8 cellular contexts compared by ENCODE assay signal in the genomic region with DNA sequence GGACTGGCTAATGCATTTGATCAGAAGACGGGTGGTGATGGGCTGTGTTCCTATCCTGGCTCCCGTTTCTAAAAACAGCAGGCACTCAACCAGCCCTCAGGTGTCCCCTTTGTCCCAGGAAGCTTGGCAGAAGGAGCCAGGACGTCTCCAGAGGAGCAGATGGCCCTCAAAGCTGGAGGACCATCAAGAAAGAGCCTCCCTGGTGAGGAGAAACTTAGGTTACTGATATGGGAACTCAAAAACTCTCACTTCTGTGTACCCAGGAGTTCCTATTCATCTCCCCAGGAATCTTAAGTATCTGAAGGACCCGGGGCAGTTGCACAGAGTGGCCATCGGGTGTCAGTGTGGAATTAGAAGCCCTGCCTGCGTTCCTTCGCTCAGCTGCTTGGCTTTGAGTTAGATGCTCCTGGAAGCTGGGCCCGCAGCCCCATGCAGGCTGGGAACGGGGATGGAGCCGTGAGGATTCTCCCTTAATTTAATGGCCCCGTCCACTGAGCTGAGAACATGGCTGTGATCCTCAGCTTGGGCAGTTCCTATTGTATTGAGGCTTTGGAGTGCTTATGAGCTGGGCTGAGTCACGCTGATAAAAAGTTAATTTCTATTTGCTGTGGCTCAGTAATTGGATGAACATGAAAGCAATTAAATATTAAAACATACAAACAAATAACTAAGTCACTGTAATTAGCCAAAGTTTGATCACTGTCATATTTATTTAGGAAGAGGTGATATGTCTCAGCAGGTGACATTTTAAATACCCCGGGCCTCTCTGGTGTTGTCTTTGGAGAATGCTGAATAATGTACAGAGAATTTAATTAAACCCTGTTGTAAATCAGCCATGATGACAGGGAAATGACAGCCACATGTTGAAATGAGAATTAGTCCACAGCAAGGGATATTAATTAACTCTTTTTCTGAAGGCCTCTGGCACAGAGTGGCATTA.
A peak's percentile ranks its signal among the peaks of the same experiment; 100 is the strongest.
DNase-seq lines count a peak whose midpoint lies in the region; ATAC-seq and TF ChIP-seq lines count a peak whose summit lies in the region.

No MANE protein-coding gene starts in this region.

- peaks cover 3% of the 10 kb centered on the region for H3K27me3 Mint-ChIP-seq in activated CD4-positive, alpha-beta T cell treated with anti-CD3 and anti-CD28 coated beads for 36 hours

- H3K27ac Mint-ChIP-seq in activated CD4-positive, alpha-beta T cell treated with anti-CD3 and anti-CD28 coated beads for 36 hours: no peak overlapping the region

- H3K9me3 Mint-ChIP-seq in activated CD4-positive, alpha-beta T cell treated with anti-CD3 and anti-CD28 coated beads for 36 hours (ENCODE audit: low read depth): no peaks in the 10 kb centered on the region

- POLR2A ChIA-PET in activated CD4-positive, alpha-beta T cell treated with anti-CD3 and anti-CD28 coated beads for 36 hours (lab: Charles Lee): interaction anchor here (0.6 to 0.7 kb wide), 2 partner anchors 316 to 366 kb away, joined by 3 to 8 read pairs; no protein-coding TSS in a partner anchor

- H3K36me3 ChIP-seq in H7 (replicated peaks; ENCODE audit: control insufficient read depth, insufficient read depth, low read length): no peaks in the 10 kb centered on the region

- H3K27me3 ChIP-seq in H7 (ENCODE audit: control insufficient read depth, insufficient read depth, low read length): peaks cover 3% of the 10 kb centered on the region; the same call in 1 of the 2 replicates

- TF ChIP-seq CTCF in AG09319 (IDR thresholded peaks at IDR 0.05; ENCODE audit: low read depth, low read length) (peak; percentile 99), coronary artery (IDR thresholded peaks at IDR 0.05) (peak; percentile 86)

- CTCF ChIA-PET in activated CD4-positive, alpha-beta T cell treated with anti-CD3 and anti-CD28 coated beads for 36 hours (lab: Charles Lee): interaction anchor here (0.6 to 2.0 kb wide), 26 partner anchors 10 to 750 kb away, joined by 3 to 18 read pairs (median 3); no protein-coding TSS in a partner anchor

- ATAC-seq in activated CD4-positive, alpha-beta T cell treated with anti-CD3 and anti-CD28 coated beads for 36 hours: peak; percentile 90
- ATAC-seq in left lobe of liver: peak; percentile 97
- no peak for ATAC-seq in HG02571 (IDR thresholded peaks at IDR 0.05; ENCODE audit: unreplicated experiment)

- H3K4me1 Mint-ChIP-seq in activated CD4-positive, alpha-beta T cell treated with anti-CD3 and anti-CD28 coated beads for 36 hours: no peaks in the 10 kb centered on the region

- intact Hi-C loops in activated CD4-positive, alpha-beta T cell treated with anti-CD3 and anti-CD28 coated beads for 36 hours (cut with DNase I, micrococcal nuclease): loop anchor here (1.0 to 10.0 kb wide), 7 partner anchors 102 to 471 kb away; no protein-coding TSS in a partner anchor

- no peak overlapping the region for H3K4me3 Mint-ChIP-seq in activated CD4-positive, alpha-beta T cell treated with anti-CD3 and anti-CD28 coated beads for 36 hours

- H3K27ac ChIP-seq in coronary artery: peak overlapping the region; percentile 40 to 55

- H3K36me3 Mint-ChIP-seq in activated CD4-positive, alpha-beta T cell treated with anti-CD3 and anti-CD28 coated beads for 36 hours (ENCODE audit: low read depth): no peaks in the 10 kb centered on the region

- DNase-seq in AG09319 (ENCODE audit: extremely low read depth, low read depth): peak; percentile 64
- DNase-seq in H7: peak; percentile 85
- DNase-seq in NCI-H446 (lab: John Stamatoyannopoulos, UW): peak; percentile 80 to 89
- DNase-seq in activated CD4-positive, alpha-beta T cell treated with anti-CD3 and anti-CD28 coated beads for 36 hours: peak; percentile 83
- DNase-seq in coronary artery (ENCODE audit: low spot score): peak; percentile 85
- peak; percentile 62 for DNase-seq in left lobe of liver (ENCODE audit: low spot score)
- DNase-seq in stimulated activated CD4-positive, alpha-beta T cell treated with anti-CD3 and anti-CD28 coated beads, Interleukin-4, amount 100 ng/mL, for 4 hours: peak; percentile 48 to 55

- H3K4me3 ChIP-seq in H7 (ENCODE audit: insufficient read depth, low read depth, low read length) (no peak overlapping the region), coronary artery (no peak overlapping the region)
